29 cellular contexts compared by ENCODE assay signal in genomic region chr11:106447631-106448191, GRCh38.
DNase-seq lines count a peak whose midpoint lies in the region; ATAC-seq and TF ChIP-seq lines count a peak whose summit lies in the region.
"Had no signal": no experiment of that assay in that cellular context is flagged by ENCODE, and none has a peak within 500 bp of the region (broad histone marks: within the 10 kb centered on the region; RNA-seq: fewer than 3 reads in every experiment).

No MANE protein-coding gene starts in this region.

- POLR2A ChIA-PET in A673 (lab: Charles Lee; ENCODE audit: low non-redundant PET): no interaction called here

- no peaks in the 10 kb centered on the region for H3K9me3 ChIP-seq in mesodermal cell (ENCODE audit: control insufficient read depth, low read length)
- no peaks in the 10 kb centered on the region for H3K9me3 ChIP-seq in vagina
- no peaks in the 10 kb centered on the region for H3K9me3 ChIP-seq in A673 (ENCODE audit: low read depth, low read length, poor library complexity, severe bottlenecking)

- DNase-seq in NCI-H82 (lab: John Stamatoyannopoulos, UW): peak; percentile 57
- DNase-seq in NCI-H82 treated with DMSO at 0.1 percent for 48 hours (lab: John Stamatoyannopoulos, UW; ENCODE audit: unreplicated experiment): no peak
- no peak for DNase-seq in dorsolateral prefrontal cortex
- DNase-seq in vagina (ENCODE audit: extremely low spot score in 2 of 2): no peak
- no peak for DNase-seq in A673 (ENCODE audit: low spot score)
- no peak for DNase-seq in NCI-H187 (lab: John Stamatoyannopoulos, UW)
- DNase-seq: 8988T; activated CD4-positive, alpha-beta memory T cell treated with anti-CD3 and anti-CD28 coated beads for 36 hours; activated CD4-positive, alpha-beta T cell treated with anti-CD3 and anti-CD28 coated beads for 1 hour; activated naive CD4-positive, alpha-beta T cell; activated naive CD8-positive, alpha-beta T cell treated with anti-CD3 and anti-CD28 coated beads, Interleukin-2, amount 50 U/mL, for 24 hours; activated T-cell treated with anti-CD3 and anti-CD28 coated beads, Interleukin-2, amount 50 U/mL, for 72 hours; CD4-positive, alpha-beta memory T cell; central memory CD4-positive, alpha-beta T cell; EL; endodermal cell; foreskin melanocyte; heart left ventricle; KBM-7; mucosa of descending colon; NCI-H1105; NCI-H187 treated with DMSO at 0.1 percent for 48 hours; Right ventricle myocardium superior; stimulated activated naive CD4-positive, alpha-beta T cell treated with Interleukin-2 at 50 U/mL for 16 hours had no signal

- H3K27me3 ChIP-seq in dorsolateral prefrontal cortex: no peaks in the 10 kb centered on the region
- no peaks in the 10 kb centered on the region for H3K27me3 ChIP-seq in vagina
- H3K27me3 ChIP-seq in A673 (replicated peaks; ENCODE audit: insufficient read depth, low read depth, low read length, poor library complexity): peaks cover 2% of the 10 kb centered on the region
- H3K27me3 ChIP-seq: heart left ventricle had no signal

- 64 to 72% methylated on average over 2 to 3 of the region's 5 CpGs for WGBS in mesodermal cell (ENCODE audit: insufficient coverage in 2 of 2), 2 experiments

- intact Hi-C loops in dorsolateral prefrontal cortex (cut with DNase I) (no loop called here), vagina (cut with DNase I) (no loop called here), A673 (cut with micrococcal nuclease; ENCODE audit: unreplicated experiment) (no loop called here)

- H3K27ac ChIP-seq in dorsolateral prefrontal cortex (peak overlapping the region in 40 of 59 donors; percentile 2 to 89 (median 66)), mesodermal cell (ENCODE audit: low read depth, low read length, severe bottlenecking) (peak overlapping the region; percentile 73), vagina (peak overlapping the region; percentile 15), A673 (ENCODE audit: low read depth, low read length, poor library complexity, severe bottlenecking) (no peak overlapping the region)
- H3K27ac ChIP-seq: heart left ventricle had no signal

- H3K36me3 ChIP-seq in mesodermal cell (ENCODE audit: control insufficient read depth, insufficient read depth, low read length) (no peaks in the 10 kb centered on the region), vagina (no peaks in the 10 kb centered on the region), A673 (ENCODE audit: insufficient read depth, low read length, poor library complexity, severe bottlenecking) (no peaks in the 10 kb centered on the region)
- H3K36me3 ChIP-seq: heart left ventricle had no signal

- BruUV-seq in A673 (replicated peaks; lab: Mats Ljungman, UMichigan): no TSS peak

- H3K4me3 ChIP-seq in dorsolateral prefrontal cortex: peak overlapping the region in 1 of 59 donors; percentile 21
- no peak overlapping the region for H3K4me3 ChIP-seq in mesodermal cell (ENCODE audit: extremely low read depth, insufficient read depth, low read length, poor library complexity, severe bottlenecking)
- no peak overlapping the region for H3K4me3 ChIP-seq in vagina
- H3K4me3 ChIP-seq in A673 (ENCODE audit: low read depth, low read length, poor library complexity, severe bottlenecking): no peak overlapping the region
- H3K4me3 ChIP-seq: heart left ventricle, mucosa of descending colon, skin epidermis had no signal

- peaks cover 21% of the 10 kb centered on the region for H3K4me1 ChIP-seq in mesodermal cell (ENCODE audit: control insufficient read depth, insufficient read depth, low read length, poor library complexity, severe bottlenecking)
- peaks cover 10% of the 10 kb centered on the region for H3K4me1 ChIP-seq in vagina
- no peaks in the 10 kb centered on the region for H3K4me1 ChIP-seq in A673 (ENCODE audit: insufficient read depth, low read length, poor library complexity, severe bottlenecking)
- H3K4me1 ChIP-seq: heart left ventricle had no signal

- CTCF ChIA-PET in A673 (lab: Charles Lee): no interaction called here

- no peak for TF ChIP-seq POLR2A in vagina (IDR thresholded peaks at IDR 0.05)

- TF ChIP-seq CTCF in dorsolateral prefrontal cortex (IDR thresholded peaks at IDR 0.05 in 54 of 56, conservative IDR thresholded peaks at IDR 0.05 in 2 of 56; ENCODE audit: low read depth in 1 of 56, partially characterized antibody in 56 of 56) (no peak), vagina (IDR thresholded peaks at IDR 0.05) (no peak), A673 (conservative IDR thresholded peaks at IDR 0.05; ENCODE audit: low read depth, low read length) (no peak)

- ATAC-seq in GM21723 (IDR thresholded peaks at IDR 0.05; ENCODE audit: unreplicated experiment): no peak
- ATAC-seq: activated naive CD8-positive, alpha-beta T cell treated with anti-CD3 and anti-CD28 coated beads, Interleukin-2, amount 50 U/mL, for 24 hours; activated T-cell treated with anti-CD3 and anti-CD28 coated beads, Interleukin-2, amount 50 U/mL, for 72 hours; HCT116; heart left ventricle; mucosa of descending colon; natural killer cell treated with Interleukin-12 subunit alpha and Interleukin-12 subunit beta and Interleukin-15 and Interleukin-18, amount 100 ng/mL, for 72 hours had no signal
